In genomic region chr15:67104453-67104852, GRCh38 we compare ENCODE assay signal across 11 cellular contexts. TPM values are rescaled to one million over a fixed set of nuclear protein-coding genes. Genes with fewer than 3 reads are reported as not detected.
DNase-seq lines count a peak whose midpoint lies in the region; ATAC-seq and TF ChIP-seq lines count a peak whose summit lies in the region.
"Had no signal": no experiment of that assay in that cellular context is flagged by ENCODE, and none has a peak within 500 bp of the region (broad histone marks: within the 10 kb centered on the region; RNA-seq: fewer than 3 reads in every experiment).

No MANE protein-coding gene starts in this region.

- no peaks in the 10 kb centered on the region for H3K27me3 ChIP-seq in CD4-positive, CD25-positive, alpha-beta regulatory T cell (ENCODE audit: control insufficient read depth, insufficient read depth, low read length)
- no peaks in the 10 kb centered on the region for H3K27me3 ChIP-seq in PC-3 (ENCODE audit: low read length)
- no peaks in the 10 kb centered on the region for H3K27me3 ChIP-seq in esophagus squamous epithelium
- H3K27me3 ChIP-seq in psoas muscle (ENCODE audit: insufficient read depth in 3 of 3, low read length in 2 of 3), result no peaks in the 10 kb centered on the region

- 53 to 56% methylated on average over 8 of the region's 8 CpGs for WGBS in esophagus squamous epithelium, 2 donors
- WGBS in psoas muscle, 3 donors, result 17 to 19% (median 18%) methylated on average over 8 of the region's 8 CpGs
- 72 to 81% methylated on average over 8 of the region's 8 CpGs for WGBS in lower leg skin, 2 donors

- no peak for ATAC-seq in CD4-positive, CD25-positive, alpha-beta regulatory T cell (ENCODE audit: low read depth in 2 of 2)
- ATAC-seq in PC-3 (no peak), psoas muscle (no peak), GM19324 (IDR thresholded peaks at IDR 0.05; ENCODE audit: low FRiP score, unreplicated experiment) (no peak), GM21367 (IDR thresholded peaks at IDR 0.05; ENCODE audit: unreplicated experiment) (no peak)
- ATAC-seq: activated CD4-positive, CD25-positive, alpha-beta regulatory T cell treated with anti-CD3 and anti-CD28 coated beads, Interleukin-2, amount 50 U/mL, for 24 hours; activated naive CD4-positive, alpha-beta T cell treated with anti-CD3 and anti-CD28 coated beads, Interleukin-2, amount 50 U/mL, for 72 hours had no signal

- peak overlapping the region; percentile 47 for H3K27ac ChIP-seq in CD4-positive, CD25-positive, alpha-beta regulatory T cell (ENCODE audit: insufficient read depth, low read length, poor library complexity, severe bottlenecking)
- H3K27ac ChIP-seq in PC-3 (ENCODE audit: low read length) (peak overlapping the region; percentile 99), esophagus squamous epithelium (peak overlapping the region; percentile 90 to 96 (median 94)), psoas muscle (peak overlapping the region; percentile 90)

- no peaks in the 10 kb centered on the region for H3K9me2 ChIP-seq in PC-3 (replicated peaks; ENCODE audit: low read length)

- H3K27ac Mint-ChIP-seq in CD4-positive, CD25-positive, alpha-beta regulatory T cell, result peak overlapping the region in 1 of 3 donors; percentile 95

- no peak for TF ChIP-seq POLR2A in esophagus squamous epithelium (IDR thresholded peaks at IDR 0.05)
- no peak for TF ChIP-seq POLR2A in lower leg skin (IDR thresholded peaks at IDR 0.05)

- H2AFZ ChIP-seq in PC-3 (ENCODE audit: low read length), result no peak overlapping the region

- no peaks in the 10 kb centered on the region for H3K36me3 ChIP-seq in CD4-positive, CD25-positive, alpha-beta regulatory T cell (ENCODE audit: control insufficient read depth, insufficient read depth, low read length)
- H3K36me3 ChIP-seq in PC-3 (ENCODE audit: low read depth, low read length) (peaks cover 45% of the 10 kb centered on the region), esophagus squamous epithelium (no peaks in the 10 kb centered on the region), psoas muscle (ENCODE audit: insufficient read depth in 1 of 2, low read depth in 1 of 2) (no peaks in the 10 kb centered on the region)

- TF ChIP-seq CTCF in PC-3 (conservative IDR thresholded peaks at IDR 0.05; ENCODE audit: low read depth, low read length) (no peak), esophagus squamous epithelium (IDR thresholded peaks at IDR 0.05) (no peak), psoas muscle (IDR thresholded peaks at IDR 0.05) (no peak), lower leg skin (IDR thresholded peaks at IDR 0.05) (no peak)

- CTCF ChIA-PET in PC-3 (lab: Charles Lee), result interaction anchor here (1.4 kb wide), 1 partner anchor 158 kb away, joined by 5 read pairs; no protein-coding TSS in a partner anchor

- H3K9me3 ChIP-seq in CD4-positive, CD25-positive, alpha-beta regulatory T cell (ENCODE audit: control insufficient read depth in 2 of 2, low read length in 2 of 2), result no peaks in the 10 kb centered on the region
- H3K9me3 ChIP-seq in PC-3 (ENCODE audit: low read length) (no peaks in the 10 kb centered on the region), esophagus squamous epithelium (no peaks in the 10 kb centered on the region), psoas muscle (no peaks in the 10 kb centered on the region)

- H3K4me1 ChIP-seq in CD4-positive, CD25-positive, alpha-beta regulatory T cell (ENCODE audit: control insufficient read depth, insufficient read depth, low read length, poor library complexity, severe bottlenecking), result peaks cover 92% of the 10 kb centered on the region
- H3K4me1 ChIP-seq in PC-3 (ENCODE audit: insufficient read depth, low read length) (peaks cover 73% of the 10 kb centered on the region), esophagus squamous epithelium (peaks cover 82 to 100% (median 86%) of the 10 kb centered on the region in 3 donors), psoas muscle (peaks cover 97% of the 10 kb centered on the region)

- H3K27me3 Mint-ChIP-seq in CD4-positive, CD25-positive, alpha-beta regulatory T cell, result no peaks in the 10 kb centered on the region

- H4K20me1 ChIP-seq in PC-3 (ENCODE audit: low read length), result no peaks in the 10 kb centered on the region

- peaks cover 21 to 55% (median 33%) of the 10 kb centered on the region in 4 donors for H3K4me1 Mint-ChIP-seq in CD4-positive, CD25-positive, alpha-beta regulatory T cell

- peaks cover 90% of the 10 kb centered on the region for H3K79me2 ChIP-seq in PC-3 (ENCODE audit: low read length)

- DNase-seq in CD4-positive, CD25-positive, alpha-beta regulatory T cell, result no peak
- no peak for DNase-seq in PC-3
- DNase-seq in esophagus squamous epithelium (lab: John Stamatoyannopoulos, UW), result no peak
- no peak for DNase-seq in psoas muscle
- no peak for DNase-seq in lower leg skin (ENCODE audit: low spot score in 2 of 2)
- DNase-seq in cortex of kidney (lab: John Stamatoyannopoulos, UW), result no peak
- DNase-seq: NCI-H1930 had no signal

- intact Hi-C loops in PC-3 (cut with micrococcal nuclease) (no loop called here), esophagus squamous epithelium (cut with DNase I) (no loop called here), psoas muscle (cut with DNase I) (no loop called here), lower leg skin (cut with DNase I; ENCODE audit: low total_unique reads) (loop anchor here (10.0 kb wide), 1 partner anchor 1050 kb away; no protein-coding TSS in a partner anchor)

- POLR2A ChIA-PET in PC-3 (lab: Charles Lee; ENCODE audit: unreplicated experiment), result no interaction called here

- H3K9ac ChIP-seq in PC-3 (ENCODE audit: low read length), result peak overlapping the region; percentile 76

- peaks cover 17% of the 10 kb centered on the region for H3F3A ChIP-seq in PC-3 (ENCODE audit: low read length, unreplicated experiment)

- H3K4me2 ChIP-seq in PC-3 (ENCODE audit: low read length), result peak overlapping the region; percentile 40; the same call in 1 of the 2 replicates

- H3K4me3 Mint-ChIP-seq in CD4-positive, CD25-positive, alpha-beta regulatory T cell, result peak overlapping the region in 1 of 4 donors; percentile 51

- BruUV-seq in PC-3 (replicated peaks; lab: Mats Ljungman, UMichigan), result no TSS peak

- no peaks in the 10 kb centered on the region for H3K9me3 Mint-ChIP-seq in CD4-positive, CD25-positive, alpha-beta regulatory T cell
- H3K9me3 Mint-ChIP-seq: activated naive CD4-positive, alpha-beta T cell treated with anti-CD3 and anti-CD28 coated beads, Interleukin-2, amount 50 U/mL, for 72 hours had no signal

- peak overlapping the region; percentile 4 for H3K4me3 ChIP-seq in CD4-positive, CD25-positive, alpha-beta regulatory T cell (ENCODE audit: low read depth, low read length)
- H3K4me3 ChIP-seq in PC-3 (ENCODE audit: low read length) (no peak overlapping the region), esophagus squamous epithelium (no peak overlapping the region), psoas muscle (no peak overlapping the region), lower leg skin (ENCODE audit: low read depth, poor library complexity, severe bottlenecking) (no peak overlapping the region)

- peaks cover 18% of the 10 kb centered on the region for H3K36me3 Mint-ChIP-seq in CD4-positive, CD25-positive, alpha-beta regulatory T cell

RNA-seq across cellular contexts. Expression of gene SMAD3, which starts 39.1 kb away (rescaled TPM):
- total RNA-seq in CD4-positive, CD25-positive, alpha-beta regulatory T cell, result 76.6 TPM
- polyA plus RNA-seq in CD4-positive, CD25-positive, alpha-beta regulatory T cell, result 10 to 100 TPM; 12.0 to 17.0 (median 14.5) TPM
- 75.6 and 86.4 TPM in 2 replicates for total RNA-seq in PC-3 (2014; rRNA removed)
- total RNA-seq in esophagus squamous epithelium, result 100 to 1,000 TPM in 2 of 4 donors, 10 to 100 TPM in 2; 70.8 to 134 (median 105) TPM
- 10 to 100 TPM; 25.7 to 47.6 (median 44.0) TPM for total RNA-seq in psoas muscle
- 10 to 100 TPM in 2 of 3 donors, 1 to 10 TPM in 1; 2.9 to 29.3 (median 20.3) TPM for polyA plus RNA-seq in psoas muscle
- 10 to 100 TPM; 25.9 to 69.4 (median 35.2) TPM for total RNA-seq in lower leg skin

Comparison
In these comparisons a context has a peak if more than half of its experiments do, and no peak if none do; other contexts are left out.
1. H3K27ac ChIP-seq: peak in every context shown above with its lines; median percentile 99 in PC-3; 94 in esophagus squamous epithelium; 90 in psoas muscle; 47 in CD4-positive, CD25-positive, alpha-beta regulatory T cell.